In genomic region chr2:6421888-6422287, GRCh38 we compare ENCODE assay signal across 28 cellular contexts.
"Had no signal": no experiment of that assay in that cellular context is flagged by ENCODE, and none has a peak within 500 bp of the region (broad histone marks: within the 10 kb centered on the region; RNA-seq: fewer than 3 reads in every experiment).

No MANE protein-coding gene starts in this region.

- H3K27ac ChIP-seq: body of pancreas, esophagus muscularis mucosa, foreskin keratinocyte, gastrocnemius medialis, heart left ventricle had no signal

- H3K36me3 ChIP-seq: esophagus muscularis mucosa, gastrocnemius medialis, heart left ventricle had no signal

- DNase-seq: activated CD4-positive, alpha-beta memory T cell treated with anti-CD3 and anti-CD28 coated beads, Interleukin-2, amount 10 ng/mL, durations not matched to agents 7 days and 5 days; activated CD4-positive, alpha-beta T cell treated with anti-CD3 and anti-CD28 coated beads for 1 hour; activated CD4-positive, alpha-beta T cell treated with anti-CD3 and anti-CD28 coated beads for 4 hours; activated CD4-positive, alpha-beta T cell treated with anti-CD3 and anti-CD28 coated beads, Interleukin-2, amount 10 ng/mL, durations not matched to agents 7 days and 5 days; activated CD4-positive, alpha-beta T cell treated with anti-CD3 and anti-CD28 coated beads, Interleukin-2, amount 50 U/mL, for 4 hours; activated CD4-positive, CD25-positive, alpha-beta regulatory T cell; activated CD8-positive, alpha-beta memory T cell treated with anti-CD3 and anti-CD28 coated beads, Interleukin-2, amount 50 U/mL, for 48 hours; activated gamma-delta T cell; activated naive CD4-positive, alpha-beta T cell; activated naive CD4-positive, alpha-beta T cell treated with anti-CD3 and anti-CD28 coated beads, Interleukin-2, amount 50 U/mL, for 16 hours; activated T-cell treated with anti-CD3 and anti-CD28 coated beads for 4 hours; activated T-cell treated with anti-CD3 and anti-CD28 coated beads, Interleukin-2, amount 50 U/mL, for 24 hours; activated T-cell treated with anti-CD3 and anti-CD28 coated beads, Interleukin-2, amount 50 U/mL, for 72 hours; amniotic stem cell; anterior cingulate cortex; body of pancreas; cortex of kidney; dermis blood vessel endothelial cell; effector CD4-positive, alpha-beta T cell; effector memory CD8-positive, alpha-beta T cell; erythroblast; foreskin keratinocyte; gastrocnemius medialis; glutamatergic neuron; heart left ventricle; T-helper 2 cell had no signal

- H3K36me3 Mint-ChIP-seq: activated naive CD8-positive, alpha-beta T cell had no signal

- H3K4me1 Mint-ChIP-seq: activated CD4-positive, alpha-beta memory T cell treated with anti-CD3 and anti-CD28 coated beads, Interleukin-2, amount 10 ng/mL, durations not matched to agents 7 days and 5 days; activated CD4-positive, alpha-beta T cell treated with anti-CD3 and anti-CD28 coated beads, Interleukin-2, amount 10 ng/mL, durations not matched to agents 7 days and 5 days had no signal

- H3K9me3 Mint-ChIP-seq: activated CD4-positive, alpha-beta memory T cell treated with anti-CD3 and anti-CD28 coated beads, Interleukin-2, amount 10 ng/mL, durations not matched to agents 7 days and 5 days; activated CD4-positive, alpha-beta T cell treated with anti-CD3 and anti-CD28 coated beads, Interleukin-2, amount 10 ng/mL, durations not matched to agents 7 days and 5 days; activated T-cell treated with anti-CD3 and anti-CD28 coated beads, Interleukin-2, amount 50 U/mL, for 24 hours; activated T-cell treated with anti-CD3 and anti-CD28 coated beads, Interleukin-2, amount 50 U/mL, for 72 hours; effector memory CD8-positive, alpha-beta T cell had no signal

- ATAC-seq: activated T-cell treated with anti-CD3 and anti-CD28 coated beads, Interleukin-2, amount 50 U/mL, for 72 hours; body of pancreas; effector memory CD8-positive, alpha-beta T cell; foreskin keratinocyte; gastrocnemius medialis; heart left ventricle had no signal

- H3K27me3 Mint-ChIP-seq: activated CD4-positive, alpha-beta memory T cell treated with anti-CD3 and anti-CD28 coated beads, Interleukin-2, amount 10 ng/mL, durations not matched to agents 7 days and 5 days; activated CD4-positive, alpha-beta T cell treated with anti-CD3 and anti-CD28 coated beads, Interleukin-2, amount 10 ng/mL, durations not matched to agents 7 days and 5 days; activated naive CD8-positive, alpha-beta T cell; effector memory CD8-positive, alpha-beta T cell had no signal

- H3K9me3 ChIP-seq: body of pancreas, esophagus muscularis mucosa, gastrocnemius medialis had no signal

- H3K4me3 Mint-ChIP-seq: activated CD4-positive, alpha-beta memory T cell treated with anti-CD3 and anti-CD28 coated beads, Interleukin-2, amount 10 ng/mL, durations not matched to agents 7 days and 5 days; activated CD4-positive, alpha-beta T cell treated with anti-CD3 and anti-CD28 coated beads, Interleukin-2, amount 10 ng/mL, durations not matched to agents 7 days and 5 days; activated naive CD8-positive, alpha-beta T cell; activated T-cell treated with anti-CD3 and anti-CD28 coated beads, Interleukin-2, amount 50 U/mL, for 24 hours; activated T-cell treated with anti-CD3 and anti-CD28 coated beads, Interleukin-2, amount 50 U/mL, for 72 hours; effector memory CD8-positive, alpha-beta T cell had no signal

- H3K4me1 ChIP-seq: body of pancreas, esophagus muscularis mucosa, gastrocnemius medialis, heart left ventricle had no signal

- H3K27ac Mint-ChIP-seq: activated CD4-positive, alpha-beta memory T cell treated with anti-CD3 and anti-CD28 coated beads, Interleukin-2, amount 10 ng/mL, durations not matched to agents 7 days and 5 days; activated CD4-positive, alpha-beta T cell treated with anti-CD3 and anti-CD28 coated beads, Interleukin-2, amount 10 ng/mL, durations not matched to agents 7 days and 5 days; activated naive CD8-positive, alpha-beta T cell; activated T-cell treated with anti-CD3 and anti-CD28 coated beads, Interleukin-2, amount 50 U/mL, for 24 hours; activated T-cell treated with anti-CD3 and anti-CD28 coated beads, Interleukin-2, amount 50 U/mL, for 72 hours; effector memory CD8-positive, alpha-beta T cell had no signal

- H3K4me3 ChIP-seq: body of pancreas, esophagus muscularis mucosa, gastrocnemius medialis, heart left ventricle had no signal

- H3K27me3 ChIP-seq: body of pancreas, esophagus muscularis mucosa, foreskin keratinocyte, gastrocnemius medialis had no signal
